12 cellular contexts compared by ENCODE assay signal in the genomic region with DNA sequence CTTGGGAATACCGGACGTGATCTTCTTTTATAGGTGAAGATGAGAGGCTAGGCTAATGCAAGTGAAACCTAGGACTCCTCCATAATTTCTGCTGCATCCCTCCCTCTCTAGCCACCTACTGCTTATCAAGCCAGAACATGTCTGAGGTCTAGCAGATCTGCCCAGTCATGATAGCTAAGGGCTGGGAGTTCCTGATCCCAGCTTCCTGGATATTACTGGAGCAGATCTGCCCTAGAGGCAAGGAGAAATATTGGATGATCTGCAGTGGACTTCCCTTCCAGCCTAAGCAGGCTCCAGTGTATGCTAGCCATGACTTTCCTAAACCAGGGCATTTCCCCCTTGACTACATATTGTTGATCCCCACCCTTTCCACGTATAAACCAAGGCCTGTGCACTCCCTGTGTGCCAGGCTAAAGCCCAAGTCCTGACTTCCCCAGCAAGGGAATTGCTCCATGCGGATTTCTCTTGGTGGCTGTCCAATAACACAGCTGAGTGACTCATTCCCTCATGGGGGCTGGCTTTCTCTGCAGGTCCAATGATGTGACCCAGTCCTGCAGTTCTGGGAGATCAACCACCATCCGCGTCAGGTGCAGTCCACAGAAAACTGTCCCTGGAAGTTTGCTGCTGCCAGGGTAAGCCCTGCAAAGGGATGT. TPM values are rescaled to one million over a fixed set of nuclear protein-coding genes. Genes with fewer than 3 reads are reported as not detected.
DNase-seq lines count a peak whose midpoint lies in the region; ATAC-seq and TF ChIP-seq lines count a peak whose summit lies in the region.
"Had no signal": no experiment of that assay in that cellular context is flagged by ENCODE, and none has a peak within 500 bp of the region (broad histone marks: within the 10 kb centered on the region; RNA-seq: fewer than 3 reads in every experiment).

No MANE protein-coding gene starts in this region.

- H3K79me2 ChIP-seq in HCT116 (ENCODE audit: insufficient read depth, low read length), result no peaks in the 10 kb centered on the region

- H3K4me1 ChIP-seq in HCT116 (ENCODE audit: control insufficient read depth in 1 of 2, insufficient read depth in 2 of 2, low read length in 2 of 2), result peaks cover 18 to 43% of the 10 kb centered on the region in 2 experiments
- H3K4me1 ChIP-seq in adrenal gland (replicated peaks in 1 of 2), result peaks cover 15 to 17% of the 10 kb centered on the region in 2 donors
- H3K4me1 ChIP-seq in gastroesophageal sphincter, result peaks cover 0 to 10% (median 3%) of the 10 kb centered on the region in 3 donors
- peaks cover 33% of the 10 kb centered on the region for H3K4me1 ChIP-seq in skeletal muscle satellite cell (ENCODE audit: control insufficient read depth, insufficient read depth, low read length)

- CTCF ChIA-PET in HCT116 (lab: Charles Lee), result interaction anchor here (1.3 to 1.6 kb wide), 5 partner anchors 9 to 98 kb away, joined by 3 to 8 read pairs (median 4); a partner anchor contains a TSS
- CTCF ChIA-PET in Calu3 (lab: Charles Lee), result interaction anchor here (0.6 kb wide), 1 partner anchor 250 kb away, joined by 3 read pairs; no protein-coding TSS in a partner anchor

- no peak for TF ChIP-seq CTCF in HCT116 (IDR thresholded peaks at IDR 0.05 in 2 of 3, conservative IDR thresholded peaks at IDR 0.05 in 1 of 3; ENCODE audit: borderline replicate concordance in 1 of 3, insufficient read depth in 1 of 3, low read depth in 2 of 3, low read length in 2 of 3)
- no peak for TF ChIP-seq CTCF in adrenal gland (IDR thresholded peaks at IDR 0.05)
- no peak for TF ChIP-seq CTCF in gastroesophageal sphincter (IDR thresholded peaks at IDR 0.05)
- no peak for TF ChIP-seq CTCF in Calu3 (IDR thresholded peaks at IDR 0.05; ENCODE audit: unreplicated experiment)

- H3K9ac ChIP-seq in HCT116 (ENCODE audit: low read length), result peak overlapping the region; percentile 42; the same call in 1 of the 2 replicates
- H3K9ac ChIP-seq in skeletal muscle satellite cell (ENCODE audit: low read depth, low read length), result peak overlapping the region; percentile 42

- peaks cover 8% of the 10 kb centered on the region for H3K27me3 Mint-ChIP-seq in Calu3 (ENCODE audit: unreplicated experiment)
- H3K27me3 Mint-ChIP-seq: activated naive CD8-positive, alpha-beta T cell had no signal

- BruUV-seq in HCT116 (replicated peaks; lab: Mats Ljungman, UMichigan) (no TSS peak), Calu3 (replicated peaks; lab: Mats Ljungman, UMichigan) (no TSS peak)

- H3K4me2 ChIP-seq in HCT116 (ENCODE audit: low read length) (peak overlapping the region; percentile 78), skeletal muscle satellite cell (ENCODE audit: low read length) (peak overlapping the region; percentile 45)

- H3K27ac Mint-ChIP-seq in Calu3 (ENCODE audit: unreplicated experiment), result no peak overlapping the region
- H3K27ac Mint-ChIP-seq: T-helper 1 cell treated with Interleukin-12 subunit alpha and Interleukin-12 subunit beta and Interleukin-4 antibody, amounts not matched to agents 30 μg/mL and 1 μg/mL, for 36 hours had no signal

- POLR2A ChIA-PET in HCT116 (lab: Charles Lee), result interaction anchor here (0.7 to 1.1 kb wide), 3 partner anchors 16 to 506 kb away, joined by 3 read pairs; a partner anchor contains a TSS

- H3K4me3 ChIP-seq in HCT116 (replicated peaks in 1 of 2; ENCODE audit: low read depth in 1 of 2, low read length in 2 of 2) (peak overlapping the region in 1 of 2 experiments; percentile 38; a peak in 1 of 4 replicates), adrenal gland (peak overlapping the region in 1 of 4 donors; percentile 9), gastroesophageal sphincter (no peak overlapping the region), skeletal muscle satellite cell (ENCODE audit: low read length) (no peak overlapping the region)

- no peak overlapping the region for H2AFZ ChIP-seq in HCT116 (ENCODE audit: low read depth, low read length, poor library complexity, severe bottlenecking)

- no peak for TF ChIP-seq EP300 in gastroesophageal sphincter (IDR thresholded peaks at IDR 0.05)

- no peak for TF ChIP-seq RAD21 in HCT116 (IDR thresholded peaks at IDR 0.05; ENCODE audit: low read depth)

- 35 to 50% (median 49%) methylated on average over 4 to 6 of the region's 6 CpGs for WGBS in adrenal gland, 4 donors
- 49 to 54% methylated on average over 4 of the region's 6 CpGs for WGBS in gastroesophageal sphincter (ENCODE audit: low coverage in 1 of 2), 2 donors

- no peak overlapping the region for H3K4me3 Mint-ChIP-seq in Calu3 (ENCODE audit: low read depth, unreplicated experiment)
- H3K4me3 Mint-ChIP-seq: activated naive CD8-positive, alpha-beta T cell; T-helper 1 cell treated with Interleukin-12 subunit alpha and Interleukin-12 subunit beta and Interleukin-4 antibody, amounts not matched to agents 30 μg/mL and 1 μg/mL, for 36 hours had no signal

- DNase-seq in HCT116 (ENCODE audit: low read depth, low spot score), result no peak
- peak; percentile 70 to 89 (median 87) for DNase-seq in adrenal gland
- DNase-seq in Calu3, result no peak
- DNase-seq in stimulated activated CD4-positive, alpha-beta T cell treated with anti-CD3 and anti-CD28 coated beads, Interleukin-15, amount 100 ng/mL, for 24 hours, result no peak
- DNase-seq: H7, MM.1S had no signal

- H3K27ac ChIP-seq in HCT116 (ENCODE audit: low read depth, low read length), result peak overlapping the region; percentile 32; the same call in 1 of the 2 replicates
- H3K27ac ChIP-seq in adrenal gland, result peak overlapping the region; percentile 33 to 95 (median 84)
- H3K27ac ChIP-seq in gastroesophageal sphincter, result peak overlapping the region in 2 of 4 donors; percentile 20 to 49

- H3K36me3 ChIP-seq in HCT116 (ENCODE audit: control insufficient read depth in 1 of 2, insufficient read depth in 2 of 2, low read length in 2 of 2), result no peaks in the 10 kb centered on the region
- no peaks in the 10 kb centered on the region for H3K36me3 ChIP-seq in adrenal gland (replicated peaks in 1 of 2)
- no peaks in the 10 kb centered on the region for H3K36me3 ChIP-seq in gastroesophageal sphincter
- no peaks in the 10 kb centered on the region for H3K36me3 ChIP-seq in skeletal muscle satellite cell (ENCODE audit: insufficient read depth, low read length)

- H4K20me1 ChIP-seq in HCT116 (ENCODE audit: insufficient read depth), result no peaks in the 10 kb centered on the region

- ATAC-seq in HCT116, result peak; percentile 44
- peak; percentile 83 for ATAC-seq in gastroesophageal sphincter
- ATAC-seq in GM18868 (IDR thresholded peaks at IDR 0.05; ENCODE audit: unreplicated experiment), result no peak
- no peak for ATAC-seq in HG03521 (IDR thresholded peaks at IDR 0.05; ENCODE audit: unreplicated experiment)

- H3K27me3 ChIP-seq in HCT116 (ENCODE audit: insufficient read depth, low read length) (no peaks in the 10 kb centered on the region), adrenal gland (no peaks in the 10 kb centered on the region), gastroesophageal sphincter (no peaks in the 10 kb centered on the region), skeletal muscle satellite cell (ENCODE audit: control insufficient read depth, insufficient read depth, low read length) (no peaks in the 10 kb centered on the region)

- no peaks in the 10 kb centered on the region for H3K36me3 Mint-ChIP-seq in Calu3 (ENCODE audit: insufficient read depth, unreplicated experiment)

- TF ChIP-seq POLR2A in HCT116 (IDR thresholded peaks at IDR 0.05; ENCODE audit: borderline replicate concordance, extremely low read depth, insufficient read depth, insufficient read length) (no peak), adrenal gland (IDR thresholded peaks at IDR 0.05) (peak in 1 of 2 donors; percentile 49), gastroesophageal sphincter (IDR thresholded peaks at IDR 0.05) (no peak)

- intact Hi-C loops in HCT116 (cut with micrococcal nuclease) (no loop called here), adrenal gland (cut with DNase I) (no loop called here), Calu3 (cut with micrococcal nuclease; ENCODE audit: unreplicated experiment) (loop anchor here (10.0 kb wide), 1 partner anchor 197 kb away; a partner anchor contains a TSS)

- no peaks in the 10 kb centered on the region for H3K9me2 ChIP-seq in HCT116 (ENCODE audit: insufficient read depth)

- H3K4me1 Mint-ChIP-seq in Calu3 (ENCODE audit: low read depth, unreplicated experiment), result peaks cover 18% of the 10 kb centered on the region

- H3K9me3 ChIP-seq in HCT116 (ENCODE audit: control insufficient read depth in 1 of 2, insufficient read depth in 1 of 2, low read depth in 1 of 2, low read length in 2 of 2) (no peaks in the 10 kb centered on the region), adrenal gland (replicated peaks in 1 of 3) (no peaks in the 10 kb centered on the region), gastroesophageal sphincter (no peaks in the 10 kb centered on the region), skeletal muscle satellite cell (replicated peaks; ENCODE audit: low read length) (no peaks in the 10 kb centered on the region)

- RAD21 ChIA-PET in HCT116 (lab: Charles Lee; ENCODE audit: low non-redundant PET in 1 of 2, low total read pairs in 2 of 2, uncharacterized antibody in 2 of 2, unreplicated experiment in 2 of 2), result no interaction called here

- no peaks in the 10 kb centered on the region for H3K9me3 Mint-ChIP-seq in Calu3 (ENCODE audit: low read depth, unreplicated experiment)
- H3K9me3 Mint-ChIP-seq: T-helper 1 cell treated with Interleukin-12 subunit alpha and Interleukin-12 subunit beta and Interleukin-4 antibody, amounts not matched to agents 30 μg/mL and 1 μg/mL, for 36 hours had no signal

TF ChIP-seq in HCT116, 20 proteins besides CTCF, POLR2A, EP300 and RAD21:
- TF ChIP-seq CEBPB (IDR thresholded peaks at IDR 0.05; ENCODE audit: low read depth), result peak; percentile 22; the same call in 1 of the 2 replicates
- no peak for TF ChIP-seq EZH2 (IDR thresholded peaks at IDR 0.05)
- peak; percentile 18; the same call in 1 of the 2 replicates for TF ChIP-seq JUND (IDR thresholded peaks at IDR 0.05)
- TF ChIP-seq FOSL1 (IDR thresholded peaks at IDR 0.05; ENCODE audit: low read depth), result 0 out of 2 replicates have a peak, but pooled peaks have one; percentile 28
TF ChIP-seq in HCT116: peak in this region for 3.

RNA-seq across cellular contexts. Expression of a gene that starts 15.5 kb away (rescaled TPM):
- 206 TPM for total RNA-seq in HCT116 (2021; ENCODE audit: unreplicated experiment)
- 270 and 310 TPM in 2 replicates for polyA plus RNA-seq in HCT116 (2012)
- 100 to 1,000 TPM; 135 to 216 (median 152) TPM for total RNA-seq in adrenal gland
- 100 to 1,000 TPM in 1 of 3 donors, 10 to 100 TPM in 2; 64.3 to 211 (median 69.0) TPM for polyA plus RNA-seq in adrenal gland
- 100 to 1,000 TPM; 154 to 187 (median 158) TPM for total RNA-seq in gastroesophageal sphincter
- 199 and 255 TPM in 2 replicates for total RNA-seq in skeletal muscle satellite cell (2012; rRNA removed)
- total RNA-seq in Calu3 (2022), result 119 and 129 TPM in 2 replicates

RNA-seq across cellular contexts. Expression of a gene that starts 51.2 kb away (rescaled TPM):
- 17.1 TPM for total RNA-seq in HCT116 (2021; ENCODE audit: unreplicated experiment)
- polyA plus RNA-seq in HCT116 (2012), result 12.6 and 14.1 TPM in 2 replicates
- 1 to 10 TPM; 2.8 to 9.1 (median 5.4) TPM for total RNA-seq in adrenal gland
- polyA plus RNA-seq in adrenal gland, result 1 to 10 TPM; 1.7 to 6.3 (median 1.8) TPM
- 10 to 100 TPM in 2 of 4 donors, 1 to 10 TPM in 2; 5.7 to 18.6 (median 9.1) TPM for total RNA-seq in gastroesophageal sphincter
- total RNA-seq in skeletal muscle satellite cell (2012; rRNA removed), result 0.25 and 0.44 TPM in 2 replicates
- 5.1 and 5.3 TPM in 2 replicates for total RNA-seq in Calu3 (2022)

Comparison
In these comparisons a context has a peak if more than half of its experiments do, and no peak if none do; other contexts are left out.
1. ATAC-seq: peak in HCT116 (single experiment) and gastroesophageal sphincter (single experiment); none in GM18868 (single experiment) and HG03521 (single experiment).
2. DNase-seq: peak in adrenal gland (7 of 7); none in HCT116 (single experiment), Calu3 (single experiment) and stimulated activated CD4-positive, alpha-beta T cell treated with anti-CD3 and anti-CD28 coated beads, Interleukin-15, amount 100 ng/mL, for 24 hours (single experiment).